ENCODE assay signal across 17 cellular contexts in the genomic region with DNA sequence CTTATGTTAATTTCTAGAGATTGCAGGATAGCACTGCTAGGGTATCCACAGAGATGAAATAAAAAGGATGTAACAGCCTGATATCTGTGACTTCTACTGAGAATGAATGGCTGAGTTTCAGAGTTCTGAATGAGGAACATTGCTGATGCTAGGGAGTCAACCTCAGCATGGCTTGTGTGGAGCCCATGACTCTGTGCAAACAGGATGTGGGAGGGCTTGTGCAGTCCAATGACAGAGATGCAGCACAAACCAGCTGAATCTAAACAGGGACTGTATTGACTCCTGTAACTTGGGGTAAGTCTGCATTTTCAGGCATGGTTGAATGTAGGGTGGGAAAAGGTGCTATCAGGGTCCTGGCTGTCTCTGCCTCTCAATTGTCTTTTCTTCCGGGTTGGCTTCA. TPM values are rescaled to one million over a fixed set of nuclear protein-coding genes. Genes with fewer than 3 reads are reported as not detected.
DNase-seq lines count a peak whose midpoint lies in the region; ATAC-seq, FAIRE-seq and TF ChIP-seq lines count a peak whose summit lies in the region.
"Had no signal": no experiment of that assay in that cellular context is flagged by ENCODE, and none has a peak within 500 bp of the region (broad histone marks: within the 10 kb centered on the region; RNA-seq: fewer than 3 reads in every experiment).

No MANE protein-coding gene starts in this region.

- no peak overlapping the region for H3K4me3 Mint-ChIP-seq in T-helper 17 cell
- H3K4me3 Mint-ChIP-seq: CD4-positive, alpha-beta memory T cell; H9 had no signal

- peak; percentile 28 for FAIRE-seq in bronchial epithelial cell (lab: Jason Lieb, UNC)
- FAIRE-seq: D721Med had no signal

- peak; percentile 19 for DNase-seq in DND-41
- DNase-seq in NB4 (ENCODE audit: low read depth), result peak; percentile 44
- no peak for DNase-seq in bronchial epithelial cell (ENCODE audit: low read depth)
- DNase-seq in COLO829 (ENCODE audit: low spot score), result no peak
- no peak for DNase-seq in hippocampal formation (lab: John Stamatoyannopoulos, UW)
- no peak for DNase-seq in T-helper 17 cell
- DNase-seq: BE2C; CD4-positive, alpha-beta memory T cell; GF-D8; H9; NCI-H1092; NCI-H2227 treated with DMSO at 0.1 percent for 48 hours; NCI-H524 treated with DMSO at 0.1 percent for 48 hours; SJCRH30 had no signal

- no peak for TF ChIP-seq POLR2A in NB4 (IDR thresholded peaks at IDR 0.05; ENCODE audit: extremely low read depth, insufficient read length)

- H3K36me3 Mint-ChIP-seq in T-helper 17 cell (ENCODE audit: low read depth), result no peaks in the 10 kb centered on the region

- no peaks in the 10 kb centered on the region for H3K79me2 ChIP-seq in DND-41 (ENCODE audit: insufficient read depth, low read length)

- H3K4me3 ChIP-seq in DND-41 (ENCODE audit: low read depth in 1 of 2, low read length in 2 of 2) (no peak overlapping the region), NB4 (ENCODE audit: low read depth, low read length) (no peak overlapping the region), bronchial epithelial cell (ENCODE audit: low read depth, low read length) (no peak overlapping the region)
- H3K4me3 ChIP-seq: SJCRH30 had no signal

- no peak overlapping the region for H3K9ac ChIP-seq in DND-41 (ENCODE audit: low read depth, low read length)

- peaks cover 10% of the 10 kb centered on the region for H3K9me3 ChIP-seq in DND-41 (ENCODE audit: insufficient read depth, low read length, severe bottlenecking)
- peaks cover 3% of the 10 kb centered on the region for H3K9me3 ChIP-seq in T-helper 17 cell (ENCODE audit: control insufficient read depth, low read length, poor library complexity, severe bottlenecking)
- H3K9me3 ChIP-seq: BE2C had no signal

- H3K4me1 ChIP-seq in DND-41 (ENCODE audit: insufficient read depth, low read length), result peaks cover 4% of the 10 kb centered on the region

- no peak for TF ChIP-seq CTCF in DND-41 (IDR thresholded peaks at IDR 0.05; ENCODE audit: borderline replicate concordance, extremely low read depth, low read length, poor library complexity, severe bottlenecking)
- TF ChIP-seq CTCF in NB4 (IDR thresholded peaks at IDR 0.05; ENCODE audit: low read depth, low read length), result no peak
- TF ChIP-seq CTCF in bronchial epithelial cell (IDR thresholded peaks at IDR 0.05; ENCODE audit: insufficient read depth, low read length, severe bottlenecking), result no peak

- no peak overlapping the region for H2AFZ ChIP-seq in DND-41 (ENCODE audit: low read depth, low read length)

- H3K4me2 ChIP-seq in DND-41 (ENCODE audit: insufficient read depth, low read length), result no peak overlapping the region

- H3K27ac ChIP-seq in DND-41 (ENCODE audit: low read length), result no peak overlapping the region
- H3K27ac ChIP-seq: RWPE1, SJCRH30 had no signal

- peaks cover 18% of the 10 kb centered on the region for H3K27me3 Mint-ChIP-seq in T-helper 17 cell

- ATAC-seq in DND-41 (ENCODE audit: insufficient read depth, low read depth) (peak; percentile 87), GM18519 (IDR thresholded peaks at IDR 0.05; ENCODE audit: low FRiP score, unreplicated experiment) (peak; percentile 38), T-helper 17 cell (no peak)

- H3K4me1 Mint-ChIP-seq in T-helper 17 cell, result peaks cover 3% of the 10 kb centered on the region

- H3K36me3 ChIP-seq in DND-41 (ENCODE audit: insufficient read depth, low read length) (no peaks in the 10 kb centered on the region), bronchial epithelial cell (ENCODE audit: control insufficient read depth, insufficient read depth, low read length) (no peaks in the 10 kb centered on the region)
- H3K36me3 ChIP-seq: BE2C, SJCRH30 had no signal

- H3K27me3 ChIP-seq in DND-41 (ENCODE audit: insufficient read depth, low read length, poor library complexity) (no peaks in the 10 kb centered on the region), bronchial epithelial cell (ENCODE audit: control insufficient read depth, insufficient read depth, low read length) (no peaks in the 10 kb centered on the region)
- H3K27me3 ChIP-seq: BE2C, SJCRH30 had no signal

- no peak overlapping the region for H3K27ac Mint-ChIP-seq in T-helper 17 cell
- H3K27ac Mint-ChIP-seq: CD4-positive, alpha-beta memory T cell had no signal

- no peaks in the 10 kb centered on the region for H4K20me1 ChIP-seq in DND-41 (ENCODE audit: insufficient read depth, low read length)

RNA-seq across cellular contexts. Expression of gene RASL11B, which starts 5.3 kb away (rescaled TPM):
- total RNA-seq in bronchial epithelial cell, result 0.77 and 1.3 TPM in 2 replicates
- total RNA-seq in T-helper 17 cell, result not detected
- total RNA-seq: CD4-positive, alpha-beta memory T cell had no signal

Comparison
In these comparisons a context has a peak if more than half of its experiments do, and no peak if none do; other contexts are left out.
1. DNase-seq: peak in DND-41 (single experiment) and NB4 (single experiment); none in bronchial epithelial cell (single experiment), COLO829 (single experiment), hippocampal formation (0 of 2) and T-helper 17 cell (0 of 3).